In genomic region chr2:55268907-55269611, GRCh38 we compare ENCODE assay signal across 1 cellular context.
A peak's percentile ranks its signal among the peaks of the same experiment; 100 is the strongest.
TF ChIP-seq lines count a peak whose summit lies in the region.

MTIF2 (minus strand) TSS chr2:55269231; CDS start chr2:55263858, 5,373 bp downstream.

TF ChIP-seq in K562, 482 proteins besides CTCF, POLR2A, EP300 and RAD21 (continued from another document and continues in another):
- TF ChIP-seq ZNF395 (CRISPR knock-in tag; IDR thresholded peaks at IDR 0.05) (peak; percentile 80), SAFB (IDR thresholded peaks at IDR 0.05; ENCODE audit: borderline replicate concordance, low read depth, low read length) (no peak), FOXO4 (CRISPR knock-in tag; IDR thresholded peaks at IDR 0.05) (no peak), BDP1 (IDR thresholded peaks at IDR 0.05; ENCODE audit: insufficient read depth, insufficient read length) (no peak), ZNF77 (CRISPR knock-in tag; IDR thresholded peaks at IDR 0.05) (no peak), NFATC3 (IDR thresholded peaks at IDR 0.05) (peak; percentile 41; the same call in 1 of the 2 replicates), SIN3B (IDR thresholded peaks at IDR 0.05; ENCODE audit: low read depth) (peak; percentile 96), RB1 (IDR thresholded peaks at IDR 0.05; ENCODE audit: low read depth) (peak; percentile 83; the same call in 1 of the 2 replicates), HBP1 (CRISPR knock-in tag; IDR thresholded peaks at IDR 0.05) (no peak), ZNF586 (CRISPR knock-in tag; conservative IDR thresholded peaks at IDR 0.05) (no peak), ZNF324 (CRISPR knock-in tag; IDR thresholded peaks at IDR 0.05) (no peak), RFX1 (IDR thresholded peaks at IDR 0.05) (no peak), MED1 (CRISPR knock-in tag; IDR thresholded peaks at IDR 0.05; ENCODE audit: borderline replicate concordance) (no peak), PHB2 (IDR thresholded peaks at IDR 0.05; ENCODE audit: low read depth) (peak; percentile 73), ZBED1 (IDR thresholded peaks at IDR 0.05) (peak; percentile 89), FOXK2 (conservative IDR thresholded peaks at IDR 0.05 in 1 of 2, IDR thresholded peaks at IDR 0.05 in 1 of 2; ENCODE audit: low read depth in 2 of 2) (peak; percentile 73 to 84), SMARCE1 (IDR thresholded peaks at IDR 0.05) (peak; percentile 70), ZNF407 (IDR thresholded peaks at IDR 0.05; ENCODE audit: low read depth) (peak; percentile 44; the same call in 1 of the 2 replicates), ZBTB43 (CRISPR knock-in tag; IDR thresholded peaks at IDR 0.05) (no peak), SAP30 (IDR thresholded peaks at IDR 0.05; ENCODE audit: borderline replicate concordance, insufficient read depth, low read depth, low read length, poor library complexity, severe bottlenecking) (peak; percentile 87), ZNF644 (tag; IDR thresholded peaks at IDR 0.05; ENCODE audit: low read depth) (no peak), MYC (IDR thresholded peaks at IDR 0.05; ENCODE audit: low read depth, low read length) (peak; percentile 95), MYC (CRISPR knock-in tag; IDR thresholded peaks at IDR 0.05; ENCODE audit: borderline replicate concordance, low read depth) (peak; percentile 86; the same call in 1 of the 2 replicates), ZNF449 (CRISPR knock-in tag; IDR thresholded peaks at IDR 0.05) (0 out of 2 replicates have a peak, but pooled peaks have one; percentile 18), DEAF1 (CRISPR knock-in tag; IDR thresholded peaks at IDR 0.05) (no peak; the same call in 1 of the 2 replicates), ZEB2 (IDR thresholded peaks at IDR 0.05) (peak; percentile 95), MAFG (tag; conservative IDR thresholded peaks at IDR 0.05) (no peak), TFE3 (CRISPR knock-in tag; IDR thresholded peaks at IDR 0.05) (no peak), RHOXF2B (CRISPR knock-in tag; conservative IDR thresholded peaks at IDR 0.05) (0 out of 2 replicates have a peak, but pooled peaks have one; percentile 54), ESRRA (IDR thresholded peaks at IDR 0.05; ENCODE audit: borderline replicate concordance, low read depth) (peak; percentile 99), SAFB2 (IDR thresholded peaks at IDR 0.05; ENCODE audit: borderline replicate concordance, low read depth, low read length, severe bottlenecking) (no peak), ESRRB (CRISPR knock-in tag; IDR thresholded peaks at IDR 0.05; ENCODE audit: borderline replicate concordance) (no peak), ELK3 (CRISPR knock-in tag; IDR thresholded peaks at IDR 0.05) (no peak), ZNF184 (CRISPR knock-in tag; IDR thresholded peaks at IDR 0.05) (no peak), GATA2 (CRISPR knock-in tag; IDR thresholded peaks at IDR 0.05) (no peak), ZNF280A (IDR thresholded peaks at IDR 0.05; ENCODE audit: low read depth, partially characterized antibody) (no peak), SMARCC2 (IDR thresholded peaks at IDR 0.05; ENCODE audit: low read depth) (peak; percentile 77), ZC3H4 (CRISPR knock-in tag; IDR thresholded peaks at IDR 0.05; ENCODE audit: borderline replicate concordance) (no peak), CBX1 (IDR thresholded peaks at IDR 0.05; ENCODE audit: low read depth) (peak; percentile 93), NR2F6 (CRISPR knock-in tag; IDR thresholded peaks at IDR 0.05) (no peak)
